In the genomic region with DNA sequence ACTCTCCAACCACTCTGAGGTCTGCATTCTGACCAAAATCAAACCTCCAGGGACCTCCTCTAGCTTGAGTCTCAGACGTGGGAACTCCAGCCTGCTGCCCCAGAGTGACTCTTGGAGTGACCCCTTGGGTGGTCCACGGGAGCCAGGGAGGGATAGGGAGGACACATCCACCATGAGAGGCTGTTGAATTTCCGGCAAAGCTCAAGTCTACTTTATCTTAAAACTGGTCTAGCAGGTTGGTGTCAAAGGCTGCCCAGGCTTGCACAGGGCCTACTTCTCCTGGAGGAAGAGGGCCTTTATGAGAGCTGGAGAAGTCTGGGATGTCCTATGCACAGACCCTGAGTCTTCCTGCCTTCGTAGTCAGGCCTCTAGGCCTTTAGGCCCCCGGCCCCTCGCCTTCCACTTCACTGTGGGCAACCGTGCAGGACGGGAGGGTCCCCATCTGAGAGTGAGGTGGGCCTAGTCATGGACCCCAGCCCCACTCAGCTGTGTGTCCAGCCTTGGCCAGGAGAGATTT, we compare ENCODE assay signal across 1 cellular context.
TF ChIP-seq lines count a peak whose summit lies in the region.

No MANE protein-coding gene starts in this region.

TF ChIP-seq in IMR-90, 13 proteins besides CTCF, POLR2A, EP300 and RAD21 (continued from another document):
- TF ChIP-seq NFE2L2 (IDR thresholded peaks at IDR 0.05; ENCODE audit: low read depth, low read length) (no peak), CEBPB (IDR thresholded peaks at IDR 0.05; ENCODE audit: low read depth, low read length) (no peak), MXI1 (IDR thresholded peaks at IDR 0.05; ENCODE audit: borderline replicate concordance, low read depth, low read length) (no peak), SMC3 (IDR thresholded peaks at IDR 0.05; ENCODE audit: low read depth, low read length) (no peak), CHD1 (IDR thresholded peaks at IDR 0.05; ENCODE audit: low read depth, low read length) (no peak)
